In the genomic region with DNA sequence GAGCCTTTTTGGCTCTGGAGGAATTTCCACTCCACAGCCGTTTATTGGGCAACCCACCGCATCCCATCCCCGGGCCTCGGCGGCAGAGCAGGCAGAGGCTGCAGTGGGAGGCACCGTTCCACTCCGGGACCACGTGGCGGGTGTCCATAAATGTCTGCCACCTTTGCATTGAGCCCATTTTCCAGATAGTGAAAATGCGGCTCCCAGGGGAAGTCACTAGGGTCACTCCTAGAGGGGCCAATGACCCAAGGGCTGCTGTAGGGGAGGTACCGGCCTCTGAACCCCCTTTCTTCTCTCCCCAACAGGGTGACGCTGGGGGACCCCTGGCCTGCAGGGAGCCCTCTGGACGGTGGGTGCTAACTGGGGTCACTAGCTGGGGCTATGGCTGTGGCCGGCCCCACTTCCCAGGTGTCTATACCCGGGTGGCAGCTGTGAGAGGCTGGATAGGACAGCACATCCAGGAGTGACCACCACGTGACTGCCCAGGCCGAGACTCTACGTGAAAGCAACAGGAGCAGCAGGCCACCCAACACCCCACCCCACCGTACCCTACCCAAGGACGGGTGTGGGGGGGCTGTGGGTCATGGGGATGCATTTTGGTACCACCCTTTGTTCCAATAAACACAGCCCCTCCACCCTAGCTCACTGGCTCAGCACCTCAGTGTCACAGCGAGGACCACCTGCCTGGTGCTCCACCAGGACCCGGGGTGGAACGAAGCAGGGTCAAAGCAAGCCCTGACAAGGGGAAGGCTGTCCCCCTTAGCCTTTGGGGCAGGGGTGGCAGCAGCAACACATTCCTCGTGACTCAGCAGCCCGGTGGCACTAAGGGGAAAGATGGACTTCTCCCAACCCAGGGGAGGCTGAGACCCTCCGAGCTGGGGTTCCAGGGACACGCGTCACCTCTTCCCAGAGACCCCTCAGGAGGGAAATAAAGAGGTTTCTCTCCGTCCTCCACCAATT, we compare ENCODE assay signal across 9 cellular contexts. TPM values are rescaled to one million over a fixed set of nuclear protein-coding genes. Genes with fewer than 3 reads are reported as not detected.
A peak's percentile ranks its signal among the peaks of the same experiment; 100 is the strongest.
DNase-seq lines count a peak whose midpoint lies in the region; ATAC-seq and TF ChIP-seq lines count a peak whose summit lies in the region.
"Had no signal": no experiment of that assay in that cellular context is flagged by ENCODE, and none has a peak within 500 bp of the region (broad histone marks: within the 10 kb centered on the region; RNA-seq: fewer than 3 reads in every experiment).

No MANE protein-coding gene starts in this region.

- intact Hi-C loops in stomach (cut with DNase I; ENCODE audit: low total_unique reads): no loop called here

- H3K9me3 ChIP-seq in iPS-20b (ENCODE audit: insufficient read depth, low read depth, low read length) (no peaks in the 10 kb centered on the region), stomach (no peaks in the 10 kb centered on the region)

- no peak for TF ChIP-seq CTCF in stomach (IDR thresholded peaks at IDR 0.05)

- peaks cover 12% of the 10 kb centered on the region for H3K4me1 Mint-ChIP-seq in activated CD8-positive, alpha-beta memory T cell treated with anti-CD3 and anti-CD28 coated beads, Interleukin-2, amount 10 ng/mL, durations not matched to agents 7 days and 5 days
- peaks cover 3% of the 10 kb centered on the region for H3K4me1 Mint-ChIP-seq in activated T-helper 17 cell treated with anti-CD3 and anti-CD28 coated beads, Interleukin-2, amount 50 U/mL, for 72 hours

- no peaks in the 10 kb centered on the region for H3K27me3 ChIP-seq in iPS-20b (ENCODE audit: insufficient read depth, low read length)
- no peaks in the 10 kb centered on the region for H3K27me3 ChIP-seq in stomach

- DNase-seq in activated CD8-positive, alpha-beta memory T cell treated with anti-CD3 and anti-CD28 coated beads, Interleukin-2, amount 10 ng/mL, durations not matched to agents 7 days and 5 days: no peak
- no peak for DNase-seq in activated CD8-positive, alpha-beta memory T cell treated with anti-CD3 and anti-CD28 coated beads, Interleukin-2, amount 50 U/mL, for 4 hours
- no peak for DNase-seq in stomach
- no peak for DNase-seq in anterior cingulate cortex (lab: John Stamatoyannopoulos, UW)
- DNase-seq in activated effector memory CD4-positive, alpha-beta T cell treated with Interleukin-2 at 50 U/mL for 16 hours: no peak
- DNase-seq in stimulated activated CD4-positive, alpha-beta T cell treated with anti-CD3 and anti-CD28 coated beads, Interleukin-2, amount 100 ng/mL, for 24 hours: no peak
- DNase-seq: COR-L47 had no signal

- H3K9me3 Mint-ChIP-seq in activated CD8-positive, alpha-beta memory T cell treated with anti-CD3 and anti-CD28 coated beads, Interleukin-2, amount 10 ng/mL, durations not matched to agents 7 days and 5 days (ENCODE audit: low read depth): no peaks in the 10 kb centered on the region
- no peaks in the 10 kb centered on the region for H3K9me3 Mint-ChIP-seq in activated T-helper 17 cell treated with anti-CD3 and anti-CD28 coated beads, Interleukin-2, amount 50 U/mL, for 72 hours

- TF ChIP-seq POLR2A in stomach (IDR thresholded peaks at IDR 0.05): no peak

- H3K27ac ChIP-seq in iPS-20b (ENCODE audit: low read length) (no peak overlapping the region), stomach (no peak overlapping the region)

- TF ChIP-seq EP300 in stomach (IDR thresholded peaks at IDR 0.05): no peak

- peak overlapping the region; percentile 85 for H3K4me3 Mint-ChIP-seq in activated CD8-positive, alpha-beta memory T cell treated with anti-CD3 and anti-CD28 coated beads, Interleukin-2, amount 10 ng/mL, durations not matched to agents 7 days and 5 days
- H3K4me3 Mint-ChIP-seq in activated T-helper 17 cell treated with anti-CD3 and anti-CD28 coated beads, Interleukin-2, amount 50 U/mL, for 72 hours: peak overlapping the region; percentile 91

- H3K4me1 ChIP-seq in iPS-20b (ENCODE audit: insufficient read depth, low read length) (peaks cover 6% of the 10 kb centered on the region; the same call in 1 of the 2 replicates), stomach (peaks cover 30 to 44% (median 37%) of the 10 kb centered on the region in 4 donors)

- H3K36me3 Mint-ChIP-seq in activated CD8-positive, alpha-beta memory T cell treated with anti-CD3 and anti-CD28 coated beads, Interleukin-2, amount 10 ng/mL, durations not matched to agents 7 days and 5 days: peaks cover 12% of the 10 kb centered on the region
- H3K36me3 Mint-ChIP-seq in activated T-helper 17 cell treated with anti-CD3 and anti-CD28 coated beads, Interleukin-2, amount 50 U/mL, for 72 hours (ENCODE audit: low read depth): peaks cover 30% of the 10 kb centered on the region

- CTCF ChIA-PET in activated CD8-positive, alpha-beta memory T cell treated with anti-CD3 and anti-CD28 coated beads, Interleukin-2, amount 10 ng/mL, durations not matched to agents 7 days and 5 days (lab: Charles Lee): interaction anchor here (0.7 to 3.7 kb wide), 2 partner anchors 31 to 185 kb away, joined by 3 to 15 read pairs; partner anchors contain the start of gene LMNB2

- H3K27ac Mint-ChIP-seq in activated CD8-positive, alpha-beta memory T cell treated with anti-CD3 and anti-CD28 coated beads, Interleukin-2, amount 10 ng/mL, durations not matched to agents 7 days and 5 days: peak overlapping the region; percentile 89
- H3K27ac Mint-ChIP-seq in activated T-helper 17 cell treated with anti-CD3 and anti-CD28 coated beads, Interleukin-2, amount 50 U/mL, for 72 hours: peak overlapping the region; percentile 97

- peak overlapping the region; percentile 99; the same call in 1 of the 2 replicates for H3K9ac ChIP-seq in iPS-20b (ENCODE audit: low read depth, low read length)

- no peak for ATAC-seq in activated CD8-positive, alpha-beta memory T cell treated with anti-CD3 and anti-CD28 coated beads, Interleukin-2, amount 10 ng/mL, durations not matched to agents 7 days and 5 days
- ATAC-seq in activated T-helper 17 cell treated with anti-CD3 and anti-CD28 coated beads, Interleukin-2, amount 50 U/mL, for 72 hours (replicated peaks): no peak

- H3K4me3 ChIP-seq in iPS-20b (ENCODE audit: low read length) (peak overlapping the region; percentile 93), stomach (peak overlapping the region in 3 of 4 donors; percentile 89 to 99 (median 94))

- H3K36me3 ChIP-seq in iPS-20b (ENCODE audit: insufficient read depth, low read depth, low read length) (peaks cover 16% of the 10 kb centered on the region), stomach (peaks cover 6 to 47% (median 30%) of the 10 kb centered on the region in 4 donors)

- 58 to 77% (median 71%) methylated on average over 15 to 29 of the region's 29 CpGs for WGBS in stomach, 5 donors

- no peaks in the 10 kb centered on the region for H3K27me3 Mint-ChIP-seq in activated CD8-positive, alpha-beta memory T cell treated with anti-CD3 and anti-CD28 coated beads, Interleukin-2, amount 10 ng/mL, durations not matched to agents 7 days and 5 days
- H3K27me3 Mint-ChIP-seq in activated T-helper 17 cell treated with anti-CD3 and anti-CD28 coated beads, Interleukin-2, amount 50 U/mL, for 72 hours: no peaks in the 10 kb centered on the region

RNA-seq across cellular contexts. Expression of gene TIMM13, which starts 1.5 kb away (rescaled TPM):
- total RNA-seq in activated CD8-positive, alpha-beta memory T cell treated with anti-CD3 and anti-CD28 coated beads, Interleukin-2, amount 10 ng/mL, durations not matched to agents 7 days and 5 days: 10 to 100 TPM; 66.4 to 91.9 TPM
- 100 to 1,000 TPM in 1 of 2 donors, 10 to 100 TPM in 1; 51.0 to 140 TPM for total RNA-seq in activated T-helper 17 cell treated with anti-CD3 and anti-CD28 coated beads, Interleukin-2, amount 50 U/mL, for 72 hours
- total RNA-seq in stomach: 10 to 100 TPM in 4 of 5 donors, not detected in 1; 19.2 to 54.5 (median 27.6) TPM
- 100 to 1,000 TPM in 1 of 3 donors, 10 to 100 TPM in 2; 62.6 to 133 (median 97.8) TPM for polyA plus RNA-seq in stomach

RNA-seq across cellular contexts. Expression of gene LMNB2, which starts 30.9 kb away (rescaled TPM):
- 100 to 1,000 TPM; 123 to 128 TPM for total RNA-seq in activated CD8-positive, alpha-beta memory T cell treated with anti-CD3 and anti-CD28 coated beads, Interleukin-2, amount 10 ng/mL, durations not matched to agents 7 days and 5 days
- total RNA-seq in activated T-helper 17 cell treated with anti-CD3 and anti-CD28 coated beads, Interleukin-2, amount 50 U/mL, for 72 hours: 10 to 100 TPM; 63.3 to 98.7 TPM
- 10 to 100 TPM; 19.8 to 76.8 (median 29.0) TPM for total RNA-seq in stomach
- 10 to 100 TPM; 12.2 to 19.7 (median 13.6) TPM for polyA plus RNA-seq in stomach

RNA-seq across cellular contexts. Expression of gene GADD45B, which starts 50.0 kb away (rescaled TPM):
- total RNA-seq in activated CD8-positive, alpha-beta memory T cell treated with anti-CD3 and anti-CD28 coated beads, Interleukin-2, amount 10 ng/mL, durations not matched to agents 7 days and 5 days: 10 to 100 TPM; 63.4 to 79.4 TPM
- total RNA-seq in activated T-helper 17 cell treated with anti-CD3 and anti-CD28 coated beads, Interleukin-2, amount 50 U/mL, for 72 hours: 10 to 100 TPM; 40.6 to 80.0 TPM
- 100 to 1,000 TPM in 1 of 5 donors, 10 to 100 TPM in 4; 61.6 to 588 (median 91.0) TPM for total RNA-seq in stomach
- 10 to 100 TPM; 52.9 to 92.1 (median 53.8) TPM for polyA plus RNA-seq in stomach
